8 cellular contexts compared by ENCODE assay signal in the genomic region with DNA sequence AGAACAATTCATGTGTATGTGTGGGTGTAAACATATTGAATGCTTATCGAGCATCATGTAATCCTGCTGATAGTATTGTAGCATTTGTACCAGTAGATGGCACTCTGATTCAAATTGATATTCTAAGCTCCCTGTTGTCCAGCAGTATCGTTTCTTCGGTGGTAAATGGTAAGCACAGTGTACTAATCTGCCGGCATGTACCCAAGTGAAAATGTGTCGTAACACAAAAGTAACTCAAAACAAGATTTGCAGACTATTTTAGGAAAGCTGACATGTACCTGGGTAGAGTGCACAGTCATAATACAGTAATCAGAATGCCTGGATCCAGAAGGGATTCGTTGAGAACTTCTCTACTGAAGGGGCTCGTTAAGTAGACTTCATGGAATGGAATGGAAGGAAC. TPM values are rescaled to one million over a fixed set of nuclear protein-coding genes. Genes with fewer than 3 reads are reported as not detected.
DNase-seq lines count a peak whose midpoint lies in the region; ATAC-seq, FAIRE-seq and TF ChIP-seq lines count a peak whose summit lies in the region.

No MANE protein-coding gene starts in this region.

- H3K9me3 ChIP-seq in A549 (peaks cover 3% of the 10 kb centered on the region; the same call in 1 of the 3 replicates), heart left ventricle (no peaks in the 10 kb centered on the region)

- H3K36me3 Mint-ChIP-seq in activated CD8-positive, alpha-beta T cell treated with anti-CD3 and anti-CD28 coated beads, Interleukin-2, amount 10 ng/mL, durations not matched to agents 7 days and 5 days (ENCODE audit: low read depth) = no peaks in the 10 kb centered on the region

- H3K4me1 Mint-ChIP-seq in activated CD8-positive, alpha-beta T cell treated with anti-CD3 and anti-CD28 coated beads, Interleukin-2, amount 10 ng/mL, durations not matched to agents 7 days and 5 days (ENCODE audit: low read depth) = peaks cover 14% of the 10 kb centered on the region

- H3K4me3 ChIP-seq in A549 (no peak overlapping the region; the same call in 2 of the 3 replicates), GM12875 (ENCODE audit: low read depth, low read length) (no peak overlapping the region), heart left ventricle (no peak overlapping the region)

- CTCF ChIA-PET in A549 (lab: Yijun Ruan, JAX) = interaction anchor here (0.6 to 4.9 kb wide), 22 partner anchors 9 to 1031 kb away, joined by 3 to 55 read pairs (median 4); partner anchors contain the start of gene TCF12
- CTCF ChIA-PET in activated CD8-positive, alpha-beta T cell treated with anti-CD3 and anti-CD28 coated beads, Interleukin-2, amount 10 ng/mL, durations not matched to agents 7 days and 5 days (lab: Charles Lee) = interaction anchor here (0.9 to 1.5 kb wide), 7 partner anchors 178 to 810 kb away, joined by 3 to 17 read pairs (median 4); no protein-coding TSS in a partner anchor

- no peaks in the 10 kb centered on the region for H3K27me3 ChIP-seq in heart left ventricle

- H3K4me3 Mint-ChIP-seq in activated CD8-positive, alpha-beta T cell treated with anti-CD3 and anti-CD28 coated beads, Interleukin-2, amount 10 ng/mL, durations not matched to agents 7 days and 5 days = no peak overlapping the region

- no peak for TF ChIP-seq EP300 in A549 (IDR thresholded peaks at IDR 0.05)

- no peak overlapping the region for H3K27ac Mint-ChIP-seq in activated CD8-positive, alpha-beta T cell treated with anti-CD3 and anti-CD28 coated beads, Interleukin-2, amount 10 ng/mL, durations not matched to agents 7 days and 5 days

- TF ChIP-seq POLR2A in A549 (IDR thresholded peaks at IDR 0.05; ENCODE audit: low read length) = no peak
- TF ChIP-seq POLR2A in heart left ventricle (IDR thresholded peaks at IDR 0.05) = no peak

- FAIRE-seq in A549 (lab: Jason Lieb, UNC) = peak; percentile 65

- peak; percentile 81 to 95; a peak in 5 of 6 replicates for ATAC-seq in A549
- ATAC-seq in HG03442 (IDR thresholded peaks at IDR 0.05; ENCODE audit: unreplicated experiment) = peak; percentile 65
- peak; percentile 79 for ATAC-seq in activated CD8-positive, alpha-beta T cell treated with anti-CD3 and anti-CD28 coated beads, Interleukin-2, amount 10 ng/mL, durations not matched to agents 7 days and 5 days
- peak in 3 of 4 donors; percentile 73 to 89 (median 88) for ATAC-seq in heart left ventricle
- peak; percentile 92 for ATAC-seq in sciatic nerve
- ATAC-seq in GM21367 (IDR thresholded peaks at IDR 0.05; ENCODE audit: unreplicated experiment) = no peak

- peak overlapping the region; percentile 62 for H3K4me2 ChIP-seq in A549

- H3K36me3 ChIP-seq in heart left ventricle = no peaks in the 10 kb centered on the region

- H3K4me1 ChIP-seq in A549 (no peaks in the 10 kb centered on the region), heart left ventricle (no peaks in the 10 kb centered on the region)

- TF ChIP-seq RAD21 in A549 (conservative IDR thresholded peaks at IDR 0.05 in 1 of 2, IDR thresholded peaks at IDR 0.05 in 1 of 2) = peak; percentile 83 to 86

- DNase-seq in A549 (ENCODE audit: low read depth in 1 of 2, low spot score in 1 of 2) (peak; percentile 75 to 79), NCI-H446 (lab: John Stamatoyannopoulos, UW) (peak; percentile 60 to 77), heart left ventricle (no peak), sciatic nerve (ENCODE audit: low spot score) (no peak)
- peak; percentile 23 for DNase-seq in activated CD8-positive, alpha-beta T cell treated with anti-CD3 and anti-CD28 coated beads, Interleukin-2, amount 10 ng/mL, durations not matched to agents 7 days and 5 days

- intact Hi-C loops in heart left ventricle (cut with DNase I) (loop anchor here (1.0 to 10.0 kb wide), 13 partner anchors 368 to 1038 kb away; no protein-coding TSS in a partner anchor), sciatic nerve (cut with DNase I) (loop anchor here (5.0 kb wide), 1 partner anchor 811 kb away; no protein-coding TSS in a partner anchor)

- H3K27ac ChIP-seq in A549 (no peak overlapping the region), heart left ventricle (no peak overlapping the region)

- POLR2A ChIA-PET in A549 (lab: Yijun Ruan, JAX) = interaction anchor here (0.7 to 1.0 kb wide), 2 partner anchors 237 to 422 kb away, joined by 3 read pairs; partner anchors contain the start of genes TCF12 and ZNF280D
- POLR2A ChIA-PET in activated CD8-positive, alpha-beta T cell treated with anti-CD3 and anti-CD28 coated beads, Interleukin-2, amount 10 ng/mL, durations not matched to agents 7 days and 5 days (lab: Charles Lee) = no interaction called here

- TF ChIP-seq CTCF in A549 (IDR thresholded peaks at IDR 0.05) = peak; percentile 89
- peak; percentile 56; the same call in 1 of the 2 replicates for TF ChIP-seq CTCF in GM12875 (IDR thresholded peaks at IDR 0.05; ENCODE audit: borderline replicate concordance, insufficient read depth, low read depth, low read length)
- peak; percentile 54 to 85 (median 72) for TF ChIP-seq CTCF in heart left ventricle (IDR thresholded peaks at IDR 0.05)

- H3K27me3 Mint-ChIP-seq in activated CD8-positive, alpha-beta T cell treated with anti-CD3 and anti-CD28 coated beads, Interleukin-2, amount 10 ng/mL, durations not matched to agents 7 days and 5 days (ENCODE audit: low read depth) = peaks cover 15% of the 10 kb centered on the region

- H3K9me3 Mint-ChIP-seq in activated CD8-positive, alpha-beta T cell treated with anti-CD3 and anti-CD28 coated beads, Interleukin-2, amount 10 ng/mL, durations not matched to agents 7 days and 5 days (ENCODE audit: insufficient read depth) = no peaks in the 10 kb centered on the region

- 25% methylated on average over 7 of the region's 7 CpGs for WGBS in A549 (ENCODE audit: missing lambda C conversion rate)
- WGBS in heart left ventricle, 4 donors = 28 to 31% (median 30%) methylated on average over 7 of the region's 7 CpGs

TF ChIP-seq in A549, 52 proteins besides CTCF, POLR2A, EP300 and RAD21:
- TF ChIP-seq MYC (IDR thresholded peaks at IDR 0.05; ENCODE audit: borderline replicate concordance, low read length) (no peak), HDAC2 (IDR thresholded peaks at IDR 0.05) (no peak), SMC3 (IDR thresholded peaks at IDR 0.05) (peak; percentile 80), JUN (IDR thresholded peaks at IDR 0.05) (no peak), NPAS2 (CRISPR knock-in tag; IDR thresholded peaks at IDR 0.05; ENCODE audit: borderline replicate concordance) (no peak), POLR2AphosphoS2 (conservative IDR thresholded peaks at IDR 0.05; ENCODE audit: low read length) (no peak), E2F6 (IDR thresholded peaks at IDR 0.05; ENCODE audit: borderline replicate concordance, low read depth) (no peak)

RNA-seq across cellular contexts. Expression of gene MNS1, which starts 31.7 kb away (rescaled TPM):
- polyA plus RNA-seq in A549 (2011; rRNA removed) (2.4 and 4.4 TPM in 2 replicates), A549 (2017; fragmentation: RNase III; extraction: RNeasy Plus Mini Kit Qiagen cat#74134 plus additional on column Dnase treatment) (5.2 to 5.8 TPM (median 5.2 TPM) in 3 replicates), heart left ventricle (under 1 TPM; 0.46 to 0.88 TPM)
- polyA plus RNA-seq in A549 (2012; cell fraction: cytosol; rRNA removed) = 1.2 and 1.6 TPM in 2 replicates
- 0.40 and 0.97 TPM in 2 replicates for polyA plus RNA-seq in A549 (2012; cell fraction: nucleus; rRNA removed)
- polyA minus RNA-seq in A549 (2011; rRNA and poly(A)+ RNA removed) = 0.19 and 0.21 TPM in 2 replicates
- total RNA-seq in activated CD8-positive, alpha-beta T cell treated with anti-CD3 and anti-CD28 coated beads, Interleukin-2, amount 10 ng/mL, durations not matched to agents 7 days and 5 days = under 1 TPM; 0.23 to 0.47 TPM
- total RNA-seq in heart left ventricle (1 to 10 TPM in 4 of 9 donors, under 1 TPM in 5; 0.30 to 2.6 (median 0.81) TPM), sciatic nerve (5.1 TPM)

Comparison
In these comparisons a context has a peak if more than half of its experiments do, and no peak if none do; other contexts are left out.
1. DNase-seq: peak in A549 (2 of 2), NCI-H446 (2 of 2) and activated CD8-positive, alpha-beta T cell treated with anti-CD3 and anti-CD28 coated beads, Interleukin-2, amount 10 ng/mL, durations not matched to agents 7 days and 5 days (single experiment); none in heart left ventricle (0 of 5) and sciatic nerve (single experiment).
2. Peak in every context shown above with its lines, with median percentiles within 50 percentile points of each other: CTCF ChIP-seq.